Comparison of ENCODE assay signal across 1 cellular context in the genomic region with DNA sequence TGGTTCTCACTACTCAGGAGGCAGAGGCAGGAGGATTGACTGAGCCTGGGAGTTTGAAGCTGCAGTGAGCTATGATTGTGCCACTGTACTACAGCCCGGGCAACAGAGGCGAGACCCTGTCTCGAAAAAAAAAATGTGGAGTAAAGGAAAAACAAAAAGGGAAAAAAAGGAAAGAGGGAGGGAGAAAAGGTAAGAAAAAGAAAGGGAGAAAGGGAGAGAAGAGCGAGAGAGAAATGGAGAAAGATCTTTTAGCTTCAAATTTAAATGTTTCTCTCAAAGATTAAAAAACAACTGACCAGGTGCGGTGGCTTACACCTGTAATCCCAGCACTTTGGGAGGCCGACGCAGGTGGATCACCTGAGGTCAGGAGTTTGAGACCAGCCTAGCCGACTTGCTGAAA.
TF ChIP-seq lines count a peak whose summit lies in the region.

No MANE protein-coding gene starts in this region.

TF ChIP-seq in H1, 55 proteins besides CTCF, POLR2A, EP300 and RAD21:
- TF ChIP-seq TAF1 (IDR thresholded peaks at IDR 0.05; ENCODE audit: low read depth, low read length) (no peak), NRF1 (IDR thresholded peaks at IDR 0.05; ENCODE audit: low read depth, low read length) (no peak), SAP30 (IDR thresholded peaks at IDR 0.05; ENCODE audit: insufficient read depth, insufficient replicate concordance, low read length) (no peak), SP4 (IDR thresholded peaks at IDR 0.05; ENCODE audit: low read length) (no peak), KDM1A (IDR thresholded peaks at IDR 0.05; ENCODE audit: borderline replicate concordance, low read length) (no peak), BACH1 (IDR thresholded peaks at IDR 0.05; ENCODE audit: low read length) (no peak)
- TF ChIP-seq, protein P1, sequence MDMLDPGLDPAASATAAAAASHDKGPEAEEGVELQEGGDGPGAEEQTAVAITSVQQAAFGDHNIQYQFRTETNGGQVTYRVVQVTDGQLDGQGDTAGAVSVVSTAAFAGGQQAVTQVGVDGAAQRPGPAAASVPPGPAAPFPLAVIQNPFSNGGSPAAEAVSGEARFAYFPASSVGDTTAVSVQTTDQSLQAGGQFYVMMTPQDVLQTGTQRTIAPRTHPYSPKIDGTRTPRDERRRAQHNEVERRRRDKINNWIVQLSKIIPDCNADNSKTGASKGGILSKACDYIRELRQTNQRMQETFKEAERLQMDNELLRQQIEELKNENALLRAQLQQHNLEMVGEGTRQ (IDR thresholded peaks at IDR 0.05; ENCODE audit: low read length), result no peak
- TF ChIP-seq, protein P2, sequence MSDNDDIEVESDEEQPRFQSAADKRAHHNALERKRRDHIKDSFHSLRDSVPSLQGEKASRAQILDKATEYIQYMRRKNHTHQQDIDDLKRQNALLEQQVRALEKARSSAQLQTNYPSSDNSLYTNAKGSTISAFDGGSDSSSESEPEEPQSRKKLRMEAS (IDR thresholded peaks at IDR 0.05), result no peak
